16 cellular contexts compared by ENCODE assay signal in the genomic region with DNA sequence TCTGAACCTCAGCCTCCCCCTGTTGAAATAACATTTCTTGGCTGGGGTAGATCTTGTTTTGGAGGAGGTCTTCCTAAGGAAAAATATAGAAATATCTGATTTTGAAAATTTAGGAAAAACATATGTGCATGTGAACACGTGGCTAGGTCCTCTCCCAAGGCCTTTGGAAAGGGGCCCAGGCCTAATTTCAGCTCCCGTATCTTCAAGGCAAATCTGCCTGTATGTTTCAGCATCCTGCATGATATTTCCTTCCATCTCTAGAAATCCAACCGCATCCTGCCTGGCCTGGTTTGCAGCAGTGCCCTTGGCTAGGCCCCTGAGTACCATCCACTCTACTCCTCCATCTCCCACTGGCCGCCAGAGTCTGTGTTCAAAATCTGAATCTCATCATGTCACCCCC.
DNase-seq lines count a peak whose midpoint lies in the region; ATAC-seq lines count a peak whose summit lies in the region.
"Had no signal": no experiment of that assay in that cellular context is flagged by ENCODE, and none has a peak within 500 bp of the region (broad histone marks: within the 10 kb centered on the region; RNA-seq: fewer than 3 reads in every experiment).

No MANE protein-coding gene starts in this region.

- H3K9me3 Mint-ChIP-seq in stimulated activated naive CD8-positive, alpha-beta T cell treated with anti-CD3 and anti-CD28 coated beads, Interleukin-15, amount 100 ng/mL, for 72 hours, result no peaks in the 10 kb centered on the region
- H3K9me3 Mint-ChIP-seq: CD4-positive, alpha-beta T cell had no signal

- no peak overlapping the region for H3K4me3 Mint-ChIP-seq in stimulated activated naive CD8-positive, alpha-beta T cell treated with anti-CD3 and anti-CD28 coated beads, Interleukin-15, amount 100 ng/mL, for 72 hours
- H3K4me3 Mint-ChIP-seq: B cell; CD4-positive, alpha-beta T cell; CD8-positive, alpha-beta T cell had no signal

- H3K4me1 Mint-ChIP-seq in stimulated activated naive CD8-positive, alpha-beta T cell treated with anti-CD3 and anti-CD28 coated beads, Interleukin-15, amount 100 ng/mL, for 72 hours, result no peaks in the 10 kb centered on the region
- H3K4me1 Mint-ChIP-seq: B cell had no signal

- no peak for ATAC-seq in stimulated activated naive CD8-positive, alpha-beta T cell treated with anti-CD3 and anti-CD28 coated beads, Interleukin-15, amount 100 ng/mL, for 72 hours
- ATAC-seq in stimulated activated naive CD8-positive, alpha-beta T cell treated with anti-CD3 and anti-CD28 coated beads, Interleukin-15, Interleukin-2, amounts not matched to agents 100 U/mL and 50 U/mL, for 24 hours, result no peak
- ATAC-seq: A549; CD8-positive, alpha-beta T cell; GM12878 had no signal

- DNase-seq in stimulated activated naive CD8-positive, alpha-beta T cell treated with anti-CD3 and anti-CD28 coated beads, Interleukin-15, amount 100 ng/mL, for 72 hours, result no peak
- DNase-seq in stimulated activated naive CD8-positive, alpha-beta T cell treated with anti-CD3 and anti-CD28 coated beads, Interleukin-15, Interleukin-2, amounts not matched to agents 100 U/mL and 50 U/mL, for 24 hours, result no peak
- DNase-seq in cerebellar cortex (ENCODE audit: low spot score) (peak; percentile 4), A172 (ENCODE audit: low spot score) (no peak), NCI-H526 (lab: John Stamatoyannopoulos, UW) (no peak)
- DNase-seq: 8988T; AML-193; Caco-2; Calu3; CD4-positive, alpha-beta T cell; CD8-positive, alpha-beta T cell; DMS79 treated with DMSO at 0.1 percent for 48 hours; GDM1 had no signal

- peaks cover 15% of the 10 kb centered on the region for H3K27me3 Mint-ChIP-seq in stimulated activated naive CD8-positive, alpha-beta T cell treated with anti-CD3 and anti-CD28 coated beads, Interleukin-15, amount 100 ng/mL, for 72 hours

- H3K27ac Mint-ChIP-seq in stimulated activated naive CD8-positive, alpha-beta T cell treated with anti-CD3 and anti-CD28 coated beads, Interleukin-15, amount 100 ng/mL, for 72 hours, result peak overlapping the region; percentile 3 to 57
- H3K27ac Mint-ChIP-seq: B cell; CD4-positive, alpha-beta T cell; CD8-positive, alpha-beta T cell had no signal
